Comparison of ENCODE assay signal across 8 cellular contexts in the genomic region with DNA sequence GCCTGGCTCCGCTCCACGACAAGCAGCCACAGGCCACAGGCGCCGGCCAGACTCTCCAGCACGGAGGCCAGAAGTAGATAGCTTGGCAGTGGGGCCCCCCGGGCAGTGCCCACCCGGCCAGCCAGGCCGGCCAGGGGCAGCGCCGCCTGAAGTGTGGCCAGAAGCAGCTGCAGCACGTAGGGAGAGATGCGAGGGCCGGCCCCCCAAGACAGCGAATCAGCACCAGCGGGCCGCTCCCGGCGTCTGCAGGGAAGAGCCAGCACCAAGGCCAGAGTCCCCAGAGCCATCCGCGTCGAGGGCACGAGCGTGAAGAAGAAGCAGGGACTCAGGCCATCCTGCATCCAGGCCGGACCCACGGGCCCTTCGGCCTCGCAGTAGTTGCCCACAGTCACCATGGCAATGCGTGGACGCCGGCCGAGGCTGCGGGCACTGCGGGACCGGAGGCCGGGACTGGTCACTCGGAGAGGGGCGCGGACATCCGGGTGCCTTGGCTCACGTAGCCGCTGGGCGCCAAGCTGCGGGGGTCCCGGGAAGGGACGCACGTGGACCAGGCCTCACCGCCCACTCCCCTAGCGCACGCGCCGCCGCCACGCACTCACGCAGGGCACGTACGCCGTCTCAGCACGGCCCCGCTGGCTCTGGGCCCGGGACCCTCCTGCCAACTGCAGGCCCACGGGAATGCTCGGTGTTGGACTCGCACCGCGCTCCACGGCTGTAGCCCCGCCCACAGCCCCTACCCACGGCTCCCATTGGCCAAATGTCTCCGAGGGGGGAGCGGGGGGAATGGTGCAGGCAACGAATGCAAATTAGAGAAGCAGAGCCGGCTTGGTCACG. TPM values are rescaled to one million over a fixed set of nuclear protein-coding genes. Genes with fewer than 3 reads are reported as not detected.
A peak's percentile ranks its signal among the peaks of the same experiment; 100 is the strongest.
DNase-seq lines count a peak whose midpoint lies in the region; ATAC-seq, FAIRE-seq and TF ChIP-seq lines count a peak whose summit lies in the region.

A gene (minus strand): TSS at position 680 of the 834 bp plus-strand sequence. CDS start 285 bp downstream, at position 395.

- TF ChIP-seq CTCF in 22Rv1 (IDR thresholded peaks at IDR 0.05) (no peak; the same call in 1 of the 2 replicates), HepG2 (CRISPR knock-in tag; IDR thresholded peaks at IDR 0.05) (0 out of 2 replicates have a peak, but pooled peaks have one; percentile 20)

- TSS peak; percentile 46 for BruUV-seq in HepG2 (replicated peaks; lab: Mats Ljungman, UMichigan)

- peaks cover 11% of the 10 kb centered on the region for H3K79me2 ChIP-seq in HepG2 (ENCODE audit: insufficient read depth, low read length)

- DNase-seq in NCI-H345 treated with DMSO at 0.1 percent for 48 hours (lab: John Stamatoyannopoulos, UW; ENCODE audit: unreplicated experiment) (peak; percentile 90), dermis microvascular lymphatic vessel endothelial cell (ENCODE audit: low read depth in 2 of 2) (peak; percentile 83 to 93), HepG2 (ENCODE audit: low spot score) (peak; percentile 93)
- DNase-seq in activated CD4-positive, alpha-beta memory T cell treated with anti-CD3 and anti-CD28 coated beads for 36 hours: peak; percentile 92
- peak; percentile 78 to 86 for DNase-seq in stimulated activated CD4-positive, alpha-beta T cell treated with anti-CD3 and anti-CD28 coated beads, Interleukin-2, amount 100 ng/mL, for 48 hours

- peak; percentile 97 for FAIRE-seq in HepG2 (lab: Jason Lieb, UNC)

- peak within 1 kb of the TSS; percentile 69 for H3K27ac Mint-ChIP-seq in activated CD4-positive, alpha-beta memory T cell treated with anti-CD3 and anti-CD28 coated beads for 36 hours

- no peaks in the 10 kb centered on the region for H3K27me3 ChIP-seq in HepG2 (ENCODE audit: control insufficient read depth in 1 of 2, insufficient read depth in 2 of 2, low read length in 2 of 2)

- H4K20me1 ChIP-seq in HepG2 (ENCODE audit: insufficient read depth, low read length): no peaks in the 10 kb centered on the region

- TF ChIP-seq EP300 in HepG2 (IDR thresholded peaks at IDR 0.05; ENCODE audit: low read depth in 2 of 2, low read length in 2 of 2) (no peak; a peak in 1 of 4 replicates), HepG2 (CRISPR knock-in tag; IDR thresholded peaks at IDR 0.05; ENCODE audit: borderline replicate concordance) (peak; percentile 32; the same call in 1 of the 2 replicates)

- POLR2A ChIA-PET in activated CD4-positive, alpha-beta memory T cell treated with anti-CD3 and anti-CD28 coated beads for 36 hours (lab: Charles Lee): interaction anchor here (0.6 to 3.5 kb wide), 12 partner anchors 9 to 280 kb away, joined by 3 to 33 read pairs (median 4); a partner anchor contains a TSS
- POLR2A ChIA-PET in HepG2 (lab: Yijun Ruan, JAX): interaction anchor here (0.7 to 6.2 kb wide), 18 partner anchors 10 to 160 kb away, joined by 3 to 196 read pairs (median 6); a partner anchor contains a TSS

- H2AFZ ChIP-seq in HepG2 (ENCODE audit: low read length): no peak within 1 kb of the TSS

- intact Hi-C loops in activated CD4-positive, alpha-beta memory T cell treated with anti-CD3 and anti-CD28 coated beads for 36 hours (cut with micrococcal nuclease): loop anchor here (1.0 kb wide), 4 partner anchors 11 to 61 kb away; a partner anchor contains a TSS
- intact Hi-C loops in HepG2 (cut with micrococcal nuclease; ENCODE audit: unreplicated experiment): loop anchor here (1.0 to 2.0 kb wide), 4 partner anchors 11 to 76 kb away; a partner anchor contains a TSS

- no peaks in the 10 kb centered on the region for H3K9me3 Mint-ChIP-seq in activated CD4-positive, alpha-beta memory T cell treated with anti-CD3 and anti-CD28 coated beads for 36 hours

- peak within 1 kb of the TSS; percentile 99 for H3K4me2 ChIP-seq in HepG2 (ENCODE audit: low read depth, low read length)

- H3K9me3 ChIP-seq in HepG2 (ENCODE audit: low read length): no peaks in the 10 kb centered on the region

- H3K9ac ChIP-seq in HepG2 (ENCODE audit: insufficient read depth, low read depth, low read length): peak within 1 kb of the TSS; percentile 85

- H3K36me3 ChIP-seq in HepG2 (replicated peaks in 1 of 2; ENCODE audit: control insufficient read depth in 1 of 2, insufficient read depth in 2 of 2, low read length in 2 of 2): peaks cover 36 to 63% of the 10 kb centered on the region in 2 experiments

- H3K27ac ChIP-seq in 22Rv1: peak within 1 kb of the TSS; percentile 97
- peak within 1 kb of the TSS; percentile 92 for H3K27ac ChIP-seq in HepG2 (ENCODE audit: extremely low read length, insufficient read depth, low read length)

- CTCF ChIA-PET in activated CD4-positive, alpha-beta memory T cell treated with anti-CD3 and anti-CD28 coated beads for 36 hours (lab: Charles Lee): interaction anchor here (0.9 to 3.0 kb wide), 8 partner anchors 12 to 224 kb away, joined by 5 to 16 read pairs (median 5); a partner anchor contains a TSS
- CTCF ChIA-PET in HepG2 (lab: Yijun Ruan, JAX; ENCODE audit: low intra/inter-chr PET ratio, low total read pairs): interaction anchor here (1.5 kb wide), 1 partner anchor 77 kb away, joined by 8 read pairs; no protein-coding TSS in a partner anchor

- peak within 1 kb of the TSS; percentile 80 to 92 (median 85) for H3K4me3 ChIP-seq in HepG2 (replicated peaks in 1 of 3; ENCODE audit: insufficient read depth in 1 of 3, low read depth in 2 of 3, low read length in 3 of 3)

- 0 out of 2 replicates have a peak, but pooled peaks have one; percentile 22 for TF ChIP-seq RAD21 in HepG2 (CRISPR knock-in tag; IDR thresholded peaks at IDR 0.05)

- peak in 1 of 2 experiments; percentile 94; a peak in 2 of 4 replicates for TF ChIP-seq POLR2A in HepG2 (IDR thresholded peaks at IDR 0.05; ENCODE audit: insufficient read depth in 1 of 2, low read depth in 2 of 2, low read length in 2 of 2)

- no peaks in the 10 kb centered on the region for H3K27me3 Mint-ChIP-seq in activated CD4-positive, alpha-beta memory T cell treated with anti-CD3 and anti-CD28 coated beads for 36 hours

- in situ Hi-C loops in HepG2 (cut with HindIII; ENCODE audit: extremely low pct_ligation_motif_present, low pct_unique_long_range_greater_than_20kb): no loop called here

- H3K36me3 Mint-ChIP-seq in activated CD4-positive, alpha-beta memory T cell treated with anti-CD3 and anti-CD28 coated beads for 36 hours: peaks cover 37% of the 10 kb centered on the region

- H3K4me1 Mint-ChIP-seq in activated CD4-positive, alpha-beta memory T cell treated with anti-CD3 and anti-CD28 coated beads for 36 hours (ENCODE audit: low read depth): peaks cover 19% of the 10 kb centered on the region

- 0% methylated on average over 10 of the region's 73 CpGs for WGBS in HepG2 (ENCODE audit: low lambda C conversion rate)

- ATAC-seq in GM18520 (IDR thresholded peaks at IDR 0.05; ENCODE audit: unreplicated experiment) (peak; percentile 57), HG03064 (IDR thresholded peaks at IDR 0.05; ENCODE audit: low read depth, unreplicated experiment) (peak; percentile 72), HepG2 (peak; percentile 79)

- H3K4me1 ChIP-seq in HepG2 (ENCODE audit: insufficient read depth, low read length): peaks cover 44% of the 10 kb centered on the region

- H3K4me3 Mint-ChIP-seq in activated CD4-positive, alpha-beta memory T cell treated with anti-CD3 and anti-CD28 coated beads for 36 hours: peak within 1 kb of the TSS; percentile 80

TF ChIP-seq in HepG2, 621 proteins besides CTCF, POLR2A, EP300 and RAD21 (continues in another document):
- TF ChIP-seq, protein P1, sequence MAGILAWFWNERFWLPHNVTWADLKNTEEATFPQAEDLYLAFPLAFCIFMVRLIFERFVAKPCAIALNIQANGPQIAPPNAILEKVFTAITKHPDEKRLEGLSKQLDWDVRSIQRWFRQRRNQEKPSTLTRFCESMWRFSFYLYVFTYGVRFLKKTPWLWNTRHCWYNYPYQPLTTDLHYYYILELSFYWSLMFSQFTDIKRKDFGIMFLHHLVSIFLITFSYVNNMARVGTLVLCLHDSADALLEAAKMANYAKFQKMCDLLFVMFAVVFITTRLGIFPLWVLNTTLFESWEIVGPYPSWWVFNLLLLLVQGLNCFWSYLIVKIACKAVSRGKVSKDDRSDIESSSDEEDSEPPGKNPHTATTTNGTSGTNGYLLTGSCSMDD (CRISPR knock-in tag; IDR thresholded peaks at IDR 0.05): peak; percentile 94

RNA-seq across cellular contexts. Expression of the gene that starts here (rescaled TPM):
- total RNA-seq in activated CD4-positive, alpha-beta memory T cell treated with anti-CD3 and anti-CD28 coated beads for 36 hours: 10 to 100 TPM; 11.5 to 11.7 TPM
- total RNA-seq in dermis microvascular lymphatic vessel endothelial cell: 21.4 and 27.3 TPM in 2 replicates
- 51.3 and 137 TPM in 2 replicates for total RNA-seq in HepG2 (2016; rRNA removed; fragmentation: Illumina TruSeq; extraction: Trizol)
- total RNA-seq in HepG2 (2016; cell fraction: cytosol; rRNA removed; fragmentation: Illumina TruSeq; extraction: Trizol; ENCODE audit: low read depth): 28.1 and 35.8 TPM in 2 replicates
- total RNA-seq in HepG2 (2016; cell fraction: insoluble cytoplasmic fraction; rRNA removed; fragmentation: Illumina TruSeq; extraction: Trizol): 43.5 and 141 TPM in 2 replicates
- 47.7 and 48.7 TPM in 2 replicates for total RNA-seq in HepG2 (2016; cell fraction: membrane; rRNA removed; fragmentation: Illumina TruSeq; extraction: Trizol)
- 116 and 133 TPM in 2 replicates for total RNA-seq in HepG2 (2016; cell fraction: nucleus; rRNA removed; fragmentation: Illumina TruSeq; extraction: Trizol)
- polyA plus RNA-seq in HepG2 (2011; rRNA removed): 91.1 and 106 TPM in 2 replicates
- 41.3 and 55.0 TPM in 2 replicates for polyA plus RNA-seq in HepG2 (2011; cell fraction: cytosol; rRNA removed)
- 379 and 422 TPM in 2 replicates for polyA plus RNA-seq in HepG2 (2011; cell fraction: nucleus; rRNA removed)
- 116 and 121 TPM in 2 replicates for polyA plus RNA-seq in HepG2 (2012)
- 19.8 and 20.8 TPM in 2 replicates for polyA plus RNA-seq in HepG2 (2016; cell fraction: cytosol; fragmentation: Illumina TruSeq; extraction: Trizol; ENCODE audit: low read depth)
- polyA plus RNA-seq in HepG2 (2016; cell fraction: insoluble cytoplasmic fraction; fragmentation: Illumina TruSeq; extraction: Trizol; ENCODE audit: low read depth): 40.4 and 42.9 TPM in 2 replicates
- 30.7 and 31.5 TPM in 2 replicates for polyA plus RNA-seq in HepG2 (2016; cell fraction: membrane; fragmentation: Illumina TruSeq; extraction: Trizol; ENCODE audit: low read depth)
- 219 and 220 TPM in 2 replicates for polyA plus RNA-seq in HepG2 (2016; cell fraction: nucleus; fragmentation: Illumina TruSeq; extraction: Trizol; ENCODE audit: insufficient read depth, low read depth)
- 38.6 and 282 TPM in 2 replicates for polyA minus RNA-seq in HepG2 (2011; rRNA and poly(A)+ RNA removed; ENCODE audit: low replicate concordance)
- polyA minus RNA-seq in HepG2 (2011; cell fraction: cytosol; rRNA and poly(A)+ RNA removed): 35.0 and 43.2 TPM in 2 replicates
- 86.5 and 121 TPM in 2 replicates for polyA minus RNA-seq in HepG2 (2011; cell fraction: nucleus; rRNA and poly(A)+ RNA removed)

Comparison
In these comparisons a context has a peak if more than half of its experiments do, and no peak if none do; other contexts are left out.
1. Peak in every context shown above with its lines: DNase-seq, ATAC-seq, H3K4me3 ChIP-seq and H3K27ac ChIP-seq.